11 cellular contexts compared by ENCODE assay signal in genomic region chr3:156483002-156483401, GRCh38.
DNase-seq lines count a peak whose midpoint lies in the region; ATAC-seq and TF ChIP-seq lines count a peak whose summit lies in the region.
"Had no signal": no experiment of that assay in that cellular context is flagged by ENCODE, and none has a peak within 500 bp of the region (broad histone marks: within the 10 kb centered on the region; RNA-seq: fewer than 3 reads in every experiment).

No MANE protein-coding gene starts in this region.

- ATAC-seq in CD4-positive, alpha-beta T cell (ENCODE audit: poor library complexity), result no peak
- ATAC-seq in HG02610 (IDR thresholded peaks at IDR 0.05; ENCODE audit: unreplicated experiment), result peak; percentile 0
- no peak for ATAC-seq in T-cell (replicated peaks in 1 of 4)
- ATAC-seq in heart right ventricle, result no peak

- TF ChIP-seq POLR2A in testis (IDR thresholded peaks at IDR 0.05), result no peak

- H3K4me1 ChIP-seq in muscle layer of colon (ENCODE audit: insufficient read depth, low read length) (peaks cover 38% of the 10 kb centered on the region), testis (no peaks in the 10 kb centered on the region), heart right ventricle (peaks cover 0 to 26% (median 13%) of the 10 kb centered on the region in 9 donors)

- peak overlapping the region; percentile 66 for H3K27ac ChIP-seq in CD4-positive, alpha-beta T cell (ENCODE audit: low read depth, low read length)
- H3K27ac ChIP-seq in muscle layer of colon (ENCODE audit: low read depth, low read length), result peak overlapping the region; percentile 28
- H3K27ac ChIP-seq in testis, result no peak overlapping the region
- peak overlapping the region in 5 of 10 donors; percentile 42 to 88 (median 53) for H3K27ac ChIP-seq in heart right ventricle

- H3K9me3 Mint-ChIP-seq in CD4-positive, alpha-beta T cell, result no peaks in the 10 kb centered on the region
- H3K9me3 Mint-ChIP-seq in T-cell, result no peaks in the 10 kb centered on the region

- no peak overlapping the region for H3K9ac ChIP-seq in muscle layer of colon (ENCODE audit: low read length)

- no peak for TF ChIP-seq CTCF in CD4-positive, alpha-beta T cell (IDR thresholded peaks at IDR 0.05)
- no peak for TF ChIP-seq CTCF in testis (IDR thresholded peaks at IDR 0.05)
- no peak for TF ChIP-seq CTCF in heart right ventricle (IDR thresholded peaks at IDR 0.05)

- H3K27ac Mint-ChIP-seq in CD4-positive, alpha-beta T cell, result peak overlapping the region; percentile 80
- peak overlapping the region; percentile 90 to 92 for H3K27ac Mint-ChIP-seq in T-cell

- H3K27me3 ChIP-seq in CD4-positive, alpha-beta T cell (ENCODE audit: control insufficient read depth, insufficient read depth, low read length), result no peaks in the 10 kb centered on the region
- no peaks in the 10 kb centered on the region for H3K27me3 ChIP-seq in muscle layer of colon (ENCODE audit: control insufficient read depth in 1 of 2, insufficient read depth in 2 of 2, low read length in 2 of 2)
- H3K27me3 ChIP-seq in testis, result no peaks in the 10 kb centered on the region
- H3K27me3 ChIP-seq in heart right ventricle, result no peaks in the 10 kb centered on the region
- H3K27me3 ChIP-seq: ascending aorta had no signal

- WGBS in testis, 2 donors, result 88% methylated on average over 3 of the region's 3 CpGs
- WGBS in heart right ventricle, 2 donors, result 89 to 91% methylated on average over 3 of the region's 3 CpGs

- no peaks in the 10 kb centered on the region for H3K27me3 Mint-ChIP-seq in CD4-positive, alpha-beta T cell
- H3K27me3 Mint-ChIP-seq in T-cell, result peaks cover 0 to 7% of the 10 kb centered on the region in 2 donors

- H3K4me1 Mint-ChIP-seq in CD4-positive, alpha-beta T cell (ENCODE audit: low read depth), result peaks cover 40% of the 10 kb centered on the region
- peaks cover 37 to 48% (median 47%) of the 10 kb centered on the region in 3 donors for H3K4me1 Mint-ChIP-seq in T-cell

- no peak for DNase-seq in CD4-positive, alpha-beta T cell
- no peak for DNase-seq in T-cell
- no peak for DNase-seq in RKO (ENCODE audit: low spot score)
- DNase-seq in stimulated activated CD8-positive, alpha-beta memory T cell treated with anti-CD3 and anti-CD28 coated beads, Interleukin-4, amount 100 ng/mL, for 48 hours, result no peak
- DNase-seq in testis, result no peak
- no peak for DNase-seq in heart right ventricle
- DNase-seq: NCI-H1092, NCI-H526 treated with DMSO at 0.1 percent for 48 hours had no signal

- no peaks in the 10 kb centered on the region for H3K36me3 Mint-ChIP-seq in CD4-positive, alpha-beta T cell (ENCODE audit: low read depth)
- no peaks in the 10 kb centered on the region for H3K36me3 Mint-ChIP-seq in T-cell

- intact Hi-C loops in CD4-positive, alpha-beta T cell (cut with DNase I, micrococcal nuclease), result loop anchor here in 1 of 2 experiments (5.0 kb wide), 1 partner anchor 584 kb away; no protein-coding TSS in a partner anchor
- intact Hi-C loops in testis (cut with DNase I; ENCODE audit: low total_unique reads) (no loop called here), heart right ventricle (cut with DNase I) (loop anchor here in 1 of 10 donors (10.0 kb wide), 1 partner anchor 188 kb away; no protein-coding TSS in a partner anchor)

- peak overlapping the region; percentile 39 for H3K4me3 Mint-ChIP-seq in CD4-positive, alpha-beta T cell
- H3K4me3 Mint-ChIP-seq in T-cell, result peak overlapping the region in 2 of 3 donors; percentile 9 to 54

- H3K4me3 ChIP-seq in muscle layer of colon (ENCODE audit: low read depth in 1 of 2, low read length in 2 of 2) (no peak overlapping the region), testis (no peak overlapping the region), heart right ventricle (no peak overlapping the region)
- H3K4me3 ChIP-seq: ascending aorta had no signal

- H3K36me3 ChIP-seq in muscle layer of colon (ENCODE audit: insufficient read depth, low read length) (no peaks in the 10 kb centered on the region), testis (ENCODE audit: low read depth, missing control alignments) (no peaks in the 10 kb centered on the region), heart right ventricle (no peaks in the 10 kb centered on the region)
- H3K36me3 ChIP-seq: ascending aorta had no signal

- POLR2A ChIA-PET in CD4-positive, alpha-beta T cell (lab: Charles Lee), result interaction anchor here (0.6 to 3.4 kb wide), 15 partner anchors 9 to 692 kb away, joined by 3 to 23 read pairs (median 8); partner anchors contain the start of genes CCNL1, SSR3 and TIPARP
- POLR2A ChIA-PET in T-cell (lab: Charles Lee), result interaction anchor here in 1 of 2 donors (0.5 to 0.6 kb wide), 2 partner anchors 636 to 717 kb away, joined by 3 to 4 read pairs; no protein-coding TSS in a partner anchor

- CTCF ChIA-PET in CD4-positive, alpha-beta T cell (lab: Charles Lee), result interaction anchor here (0.6 to 1.3 kb wide), 4 partner anchors 37 to 333 kb away, joined by 3 to 4 read pairs (median 3); no protein-coding TSS in a partner anchor
- CTCF ChIA-PET in T-cell (lab: Charles Lee), result interaction anchor here (0.7 to 3.4 kb wide), 5 partner anchors 24 to 196 kb away, joined by 3 to 13 read pairs (median 4); no protein-coding TSS in a partner anchor

- H3K9me3 ChIP-seq in CD4-positive, alpha-beta T cell (ENCODE audit: control insufficient read depth, low read length), result no peaks in the 10 kb centered on the region
- H3K9me3 ChIP-seq in muscle layer of colon (ENCODE audit: low read length) (no peaks in the 10 kb centered on the region), testis (no peaks in the 10 kb centered on the region), heart right ventricle (no peaks in the 10 kb centered on the region)
- H3K9me3 ChIP-seq: ascending aorta had no signal

Comparison
In these comparisons a context has a peak if more than half of its experiments do, and no peak if none do; other contexts are left out.
1. H3K27ac ChIP-seq: peak in CD4-positive, alpha-beta T cell (single experiment) and muscle layer of colon (single experiment); none in testis (0 of 2).